ENCODE assay signal across 1 cellular context in genomic region chr10:5813091-5813340, GRCh38.
TF ChIP-seq lines count a peak whose summit lies in the region.

No MANE protein-coding gene starts in this region.

TF ChIP-seq in GM12878, 131 proteins besides CTCF, POLR2A, EP300 and RAD21 (continued from another document):
- TF ChIP-seq E2F4 (IDR thresholded peaks at IDR 0.05; ENCODE audit: low read depth, low read length) (no peak), TCF12 (IDR thresholded peaks at IDR 0.05; ENCODE audit: low read depth, low read length) (no peak), E4F1 (IDR thresholded peaks at IDR 0.05; ENCODE audit: borderline replicate concordance, partially characterized antibody) (no peak), ZBED1 (IDR thresholded peaks at IDR 0.05; ENCODE audit: borderline replicate concordance) (no peak), SREBF2 (IDR thresholded peaks at IDR 0.05; ENCODE audit: low read length) (no peak), SRF (IDR thresholded peaks at IDR 0.05; ENCODE audit: low read depth in 2 of 2, low read length in 2 of 2) (no peak), IKZF2 (IDR thresholded peaks at IDR 0.05) (0 out of 4 replicates have a peak, but pooled peaks of 1 of the 2 experiments have one; percentile 73), YY1 (IDR thresholded peaks at IDR 0.05; ENCODE audit: low read depth, low read length) (no peak), NKRF (conservative IDR thresholded peaks at IDR 0.05) (peak; percentile 82), MYC (IDR thresholded peaks at IDR 0.05; ENCODE audit: insufficient read depth, insufficient read length, insufficient replicate concordance, low read length, severe bottlenecking) (no peak), CEBPZ (IDR thresholded peaks at IDR 0.05; ENCODE audit: low read depth, low read length) (no peak), DPF2 (IDR thresholded peaks at IDR 0.05) (no peak), BACH1 (IDR thresholded peaks at IDR 0.05; ENCODE audit: borderline replicate concordance) (peak; percentile 5; the same call in 1 of the 2 replicates), ELK1 (IDR thresholded peaks at IDR 0.05; ENCODE audit: low read depth, low read length) (no peak), ESRRA (IDR thresholded peaks at IDR 0.05; ENCODE audit: low read length) (no peak), NBN (IDR thresholded peaks at IDR 0.05) (0 out of 2 replicates have a peak, but pooled peaks have one; percentile 28), NR2F1 (conservative IDR thresholded peaks at IDR 0.05) (no peak), NFXL1 (IDR thresholded peaks at IDR 0.05; ENCODE audit: borderline replicate concordance) (no peak), WRNIP1 (IDR thresholded peaks at IDR 0.05; ENCODE audit: borderline replicate concordance, low read depth, low read length) (no peak), ZNF274 (IDR thresholded peaks at IDR 0.05; ENCODE audit: insufficient read depth, insufficient read length) (no peak), SMAD5 (IDR thresholded peaks at IDR 0.05; ENCODE audit: low read depth) (no peak), MLLT1 (IDR thresholded peaks at IDR 0.05) (peak; percentile 12; the same call in 1 of the 2 replicates), MEF2B (IDR thresholded peaks at IDR 0.05; ENCODE audit: partially characterized antibody, poor library complexity, severe bottlenecking) (no peak)
